8 cellular contexts compared by ENCODE assay signal in genomic region chr1:149860271-149860670, GRCh38. TPM values are rescaled to one million over a fixed set of nuclear protein-coding genes. Genes with fewer than 3 reads are reported as not detected.
DNase-seq lines count a peak whose midpoint lies in the region; ATAC-seq, FAIRE-seq and TF ChIP-seq lines count a peak whose summit lies in the region.
"Not testable (repeated sequence)": the region's sequence is repeated elsewhere in the genome, so short reads cannot be mapped to it uniquely, and the experiment has no call there.
"Had no signal": no experiment of that assay in that cellular context is flagged by ENCODE, and none has a peak within 500 bp of the region (broad histone marks: within the 10 kb centered on the region; RNA-seq: fewer than 3 reads in every experiment).

No MANE protein-coding gene starts in this region.

- not testable (repeated sequence) for H3K4me3 Mint-ChIP-seq in T-helper 17 cell, memory B cell

- H3K27me3 ChIP-seq in GM12878 (replicated peaks in 1 of 2; ENCODE audit: control insufficient read depth in 2 of 2, insufficient read depth in 2 of 2, low read length in 1 of 2) = not testable (repeated sequence)

- not testable (repeated sequence) for H3K4me3 ChIP-seq in GM12878

- DNase-seq in T-helper 17 cell; GM12878 (ENCODE audit: low read depth, low spot score); memory B cell (ENCODE audit: low spot score in 2 of 2): not testable (repeated sequence)

- not testable (repeated sequence) for H3K27ac ChIP-seq in GM12878 (ENCODE audit: control insufficient read depth, insufficient read depth)

- SMC1A ChIA-PET in GM12878 (lab: Charles Lee; ENCODE audit: uncharacterized antibody, unreplicated experiment) = not testable (repeated sequence)

- H3K4me1 ChIP-seq in GM12878 (ENCODE audit: control insufficient read depth, insufficient read depth, low read length) = not testable (repeated sequence)

- RAD21 ChIA-PET in GM12878 (lab: Charles Lee; ENCODE audit: unreplicated experiment) = not testable (repeated sequence)

- H3K79me2 ChIP-seq in GM12878 (ENCODE audit: control insufficient read depth, insufficient read depth, low read length) = not testable (repeated sequence)

- not testable (repeated sequence) for TF ChIP-seq EP300 in GM12878 (IDR thresholded peaks at IDR 0.05; ENCODE audit: borderline replicate concordance in 1 of 2, control insufficient read depth in 1 of 2, low read depth in 2 of 2, low read length in 2 of 2)

- not testable (repeated sequence) for TF ChIP-seq RAD21 in GM12878 (IDR thresholded peaks at IDR 0.05; ENCODE audit: insufficient read depth, low read depth, low read length)

- not testable (repeated sequence) for TF ChIP-seq CTCF in GM12878 (IDR thresholded peaks at IDR 0.05 in 2 of 3, conservative IDR thresholded peaks at IDR 0.05 in 1 of 3; ENCODE audit: control insufficient read depth in 2 of 3, extremely low read depth in 1 of 3, insufficient read depth in 1 of 3, low read depth in 3 of 3, low read length in 3 of 3)

- WGBS in GM12878 (ENCODE audit: insufficient coverage, insufficient replicate concordance, low lambda C conversion rate, missing lambda C conversion rate) = no CpG with 5 or more reads among the region's 15 CpGs

- not testable (repeated sequence) for H4K20me1 ChIP-seq in GM12878 (ENCODE audit: control insufficient read depth, insufficient read depth)

- H3K36me3 Mint-ChIP-seq in T-helper 17 cell (ENCODE audit: low read depth); memory B cell: not testable (repeated sequence)

- not testable (repeated sequence) for BruUV-seq in GM12878 (replicated peaks; lab: Mats Ljungman, UMichigan)

- not testable (repeated sequence) for TF ChIP-seq POLR2A in GM12878 (IDR thresholded peaks at IDR 0.05; ENCODE audit: low read depth, low read length)

- not testable (repeated sequence) for H3K4me2 ChIP-seq in GM12878 (ENCODE audit: control insufficient read depth, insufficient read depth)

- not testable (repeated sequence) for H2AFZ ChIP-seq in GM12878 (ENCODE audit: control insufficient read depth, low read depth, low read length)

- not testable (repeated sequence) for FAIRE-seq in GM12878 (lab: Jason Lieb, UNC)

- H3K9me3 Mint-ChIP-seq in memory B cell = not testable (repeated sequence)

- CTCF ChIA-PET in GM12878 (lab: Yijun Ruan, JAX) = not testable (repeated sequence)

- not testable (repeated sequence) for H3K27me3 Mint-ChIP-seq in T-helper 17 cell, memory B cell

- not testable (repeated sequence) for H3K36me3 ChIP-seq in GM12878 (ENCODE audit: control insufficient read depth in 2 of 2, insufficient read depth in 2 of 2, low read length in 1 of 2)

- POLR2A ChIA-PET in GM12878 (lab: Charles Lee) = not testable (repeated sequence)

- not testable (repeated sequence) for H3K9ac ChIP-seq in GM12878 (ENCODE audit: control insufficient read depth, insufficient read depth, low read length)

- H3K27ac Mint-ChIP-seq in T-helper 17 cell, memory B cell: not testable (repeated sequence)

- peak; percentile 13 for ATAC-seq in GM18909 (IDR thresholded peaks at IDR 0.05; ENCODE audit: poor library complexity, unreplicated experiment)
- ATAC-seq in GM21423 (IDR thresholded peaks at IDR 0.05; ENCODE audit: unreplicated experiment) = peak; percentile 2
- ATAC-seq in HG02763 (IDR thresholded peaks at IDR 0.05; ENCODE audit: unreplicated experiment) = peak; percentile 8
- ATAC-seq in HG03097 (IDR thresholded peaks at IDR 0.05; ENCODE audit: low FRiP score, unreplicated experiment) = peak; percentile 6
- ATAC-seq in T-helper 17 cell = peak; percentile 44
- ATAC-seq in GM12878 = peak; percentile 19
- ATAC-seq in memory B cell (ENCODE audit: low read depth) = peak; percentile 13

- intact Hi-C loops in GM12878 (cut with micrococcal nuclease; ENCODE audit: unreplicated experiment) = not testable (repeated sequence)

- in situ Hi-C loops in GM12878 (cut with MboI) = not testable (repeated sequence)

- not testable (repeated sequence) for H3K4me1 Mint-ChIP-seq in T-helper 17 cell, memory B cell

- H3K9me3 ChIP-seq in T-helper 17 cell (ENCODE audit: control insufficient read depth, low read length, poor library complexity, severe bottlenecking); GM12878 (replicated peaks; ENCODE audit: control insufficient read depth, insufficient read depth, low read length): not testable (repeated sequence)

RNA-seq across cellular contexts. Expression of gene BOLA1, which starts 39.1 kb away (rescaled TPM):
- total RNA-seq in T-helper 17 cell (1 to 10 TPM; 5.3 to 7.2 TPM), GM12878 (2014; rRNA removed) (11.7 and 16.0 TPM in 2 replicates), GM12878 (2014; rRNA removed; fragmentation: Illumina TruSeq; extraction: Trizol) (7.0 and 7.5 TPM in 2 replicates), GM12878 (2021) (12.8 and 15.1 TPM in 2 replicates)
- 10.0 and 12.1 TPM in 2 replicates for total RNA-seq in GM12878 (2013; cell fraction: nucleolus; rRNA removed)
- polyA plus RNA-seq in GM12878 (2011; ENCODE audit: low read depth) = 1.6 TPM
- polyA plus RNA-seq in GM12878 (2011; rRNA removed) (7.9 and 9.7 TPM in 2 replicates), GM12878 (2014; fragmentation: Illumina TruSeq; extraction: Trizol) (4.6 and 5.4 TPM in 2 replicates), GM12878 (2014; fragmentation: Nextera tagmentation; extraction: Ambion mirVana) (1 to 10 TPM in 1 of 2 experiments, under 1 TPM in 1; 0.74 to 4.3 TPM), GM12878 (2014; rRNA removed) (18.7 and 19.7 TPM in 2 replicates), GM12878 (2016; fragmentation: Nextera tagmentation; extraction: Ambion mirVana) (10 to 100 TPM; 14.8 to 18.3 TPM)
- polyA plus RNA-seq in GM12878 (2011; cell fraction: cytosol; rRNA removed) = 12.7 and 17.1 TPM in 2 replicates
- 21.0 and 23.7 TPM in 2 replicates for polyA plus RNA-seq in GM12878 (2011; cell fraction: nucleus; rRNA removed)
- 9.4 and 12.1 TPM in 2 replicates for polyA plus RNA-seq in GM12878 (2012)
- 1.2 and 3.5 TPM in 2 replicates for polyA minus RNA-seq in GM12878 (2011; rRNA and poly(A)+ RNA removed)
- 1.8 and 5.1 TPM in 2 replicates for polyA minus RNA-seq in GM12878 (2011; cell fraction: cytosol; rRNA and poly(A)+ RNA removed)
- polyA minus RNA-seq in GM12878 (2011; cell fraction: nucleus; rRNA and poly(A)+ RNA removed) = 5.3 and 5.7 TPM in 2 replicates

RNA-seq across cellular contexts. Expression of gene SV2A, which starts 57.4 kb away (rescaled TPM):
- total RNA-seq in T-helper 17 cell (1 to 10 TPM; 4.6 to 4.7 TPM), GM12878 (2014; rRNA removed) (6.3 and 8.0 TPM in 2 replicates), GM12878 (2014; rRNA removed; fragmentation: Illumina TruSeq; extraction: Trizol) (5.3 and 6.0 TPM in 2 replicates), GM12878 (2021) (11.3 and 11.6 TPM in 2 replicates)
- 0.47 and 0.63 TPM in 2 replicates for total RNA-seq in GM12878 (2013; cell fraction: nucleolus; rRNA removed)
- polyA plus RNA-seq in GM12878 (2011; ENCODE audit: low read depth) = 2.7 TPM
- polyA plus RNA-seq in GM12878 (2011; rRNA removed) (0.33 and 0.39 TPM in 2 replicates), GM12878 (2014; fragmentation: Illumina TruSeq; extraction: Trizol) (7.3 and 8.4 TPM in 2 replicates), GM12878 (2014; fragmentation: Nextera tagmentation; extraction: Ambion mirVana) (1 to 10 TPM in 1 of 2 experiments, under 1 TPM in 1; 0.89 to 2.3 TPM), GM12878 (2014; rRNA removed) (7.5 and 7.8 TPM in 2 replicates), GM12878 (2016; fragmentation: Nextera tagmentation; extraction: Ambion mirVana) (1 to 10 TPM; 4.5 to 5.6 TPM)
- polyA plus RNA-seq in GM12878 (2011; cell fraction: cytosol; rRNA removed) = 0.55 and 0.66 TPM in 2 replicates
- polyA plus RNA-seq in GM12878 (2011; cell fraction: nucleus; rRNA removed) = 0.82 and 0.91 TPM in 2 replicates
- polyA plus RNA-seq in GM12878 (2012) = 3.8 and 5.4 TPM in 2 replicates
- polyA minus RNA-seq in GM12878 (2011; rRNA and poly(A)+ RNA removed) = 0.88 and 1.3 TPM in 2 replicates
- 0.27 and 0.31 TPM in 2 replicates for polyA minus RNA-seq in GM12878 (2011; cell fraction: cytosol; rRNA and poly(A)+ RNA removed)
- 0.24 and 0.29 TPM in 2 replicates for polyA minus RNA-seq in GM12878 (2011; cell fraction: nucleus; rRNA and poly(A)+ RNA removed)
- total RNA-seq: PC-3 had no signal
